ENCODE assay signal across 1 cellular context in the genomic region with DNA sequence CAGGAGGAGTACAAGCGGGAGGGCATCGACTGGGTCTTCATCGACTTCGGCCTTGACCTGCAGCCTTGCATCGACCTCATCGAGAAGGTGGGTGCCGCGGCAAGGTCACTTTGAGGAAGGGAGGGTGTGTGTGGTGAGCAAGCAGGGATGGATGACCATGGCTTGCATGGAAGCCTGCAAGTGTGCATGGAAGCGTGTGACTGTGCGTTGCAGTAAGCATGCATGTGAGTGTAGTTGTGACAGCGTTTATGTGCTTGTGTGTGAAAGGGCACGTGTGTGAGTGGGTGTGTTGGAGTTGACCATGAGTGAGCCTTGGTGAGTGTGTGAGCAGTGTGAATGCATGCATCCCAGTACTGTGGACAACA.
TF ChIP-seq lines count a peak whose summit lies in the region.

No MANE protein-coding gene starts in this region.

TF ChIP-seq in HepG2, 621 proteins besides CTCF, POLR2A, EP300 and RAD21 (continued from another document):
- TF ChIP-seq ZNF337 (CRISPR knock-in tag; IDR thresholded peaks at IDR 0.05; ENCODE audit: borderline replicate concordance, low read depth) (no peak), PAF1 (CRISPR knock-in tag; IDR thresholded peaks at IDR 0.05) (peak; percentile 95), KLF11 (CRISPR knock-in tag; IDR thresholded peaks at IDR 0.05) (no peak), SMARCC2 (IDR thresholded peaks at IDR 0.05) (no peak), TRIM24 (CRISPR knock-in tag; IDR thresholded peaks at IDR 0.05) (no peak), CC2D1A (CRISPR knock-in tag; IDR thresholded peaks at IDR 0.05) (no peak), ZNF205 (CRISPR knock-in tag; IDR thresholded peaks at IDR 0.05) (no peak), ZNF326 (CRISPR knock-in tag; IDR thresholded peaks at IDR 0.05; ENCODE audit: borderline replicate concordance) (peak; percentile 96), BHLHE40 (IDR thresholded peaks at IDR 0.05; ENCODE audit: low read length) (peak; percentile 13; the same call in 1 of the 2 replicates), HDAC1 (CRISPR knock-in tag; IDR thresholded peaks at IDR 0.05) (no peak), ZBTB38 (CRISPR knock-in tag; IDR thresholded peaks at IDR 0.05) (no peak), RNF2 (conservative IDR thresholded peaks at IDR 0.05; ENCODE audit: low read depth) (no peak), HNF4A (CRISPR knock-in tag; IDR thresholded peaks at IDR 0.05) (no peak), HNRNPL (IDR thresholded peaks at IDR 0.05; ENCODE audit: low read depth, low read length) (0 out of 2 replicates have a peak, but pooled peaks have one; percentile 22), MAZ (IDR thresholded peaks at IDR 0.05; ENCODE audit: borderline replicate concordance, low read depth, low read length) (no peak), MAZ (CRISPR knock-in tag; IDR thresholded peaks at IDR 0.05; ENCODE audit: low read depth) (no peak), ZMYM3 (CRISPR knock-in tag; IDR thresholded peaks at IDR 0.05) (peak; percentile 42; the same call in 1 of the 2 replicates), MAF1 (CRISPR knock-in tag; IDR thresholded peaks at IDR 0.05; ENCODE audit: borderline replicate concordance) (no peak), HOXD1 (CRISPR knock-in tag; IDR thresholded peaks at IDR 0.05) (no peak), ESRRA (CRISPR knock-in tag; IDR thresholded peaks at IDR 0.05; ENCODE audit: low read depth) (0 out of 2 replicates have a peak, but pooled peaks have one; percentile 23), ZNF121 (CRISPR knock-in tag; IDR thresholded peaks at IDR 0.05) (no peak), ZNF138 (CRISPR knock-in tag; IDR thresholded peaks at IDR 0.05; ENCODE audit: low read depth) (no peak), GABPA (IDR thresholded peaks at IDR 0.05; ENCODE audit: low read depth, low read length) (no peak), GABPA (CRISPR knock-in tag; IDR thresholded peaks at IDR 0.05; ENCODE audit: low read depth) (no peak), KDM2A (CRISPR knock-in tag; IDR thresholded peaks at IDR 0.05; ENCODE audit: borderline replicate concordance, low read depth) (peak; percentile 68)
- TF ChIP-seq, protein P1, sequence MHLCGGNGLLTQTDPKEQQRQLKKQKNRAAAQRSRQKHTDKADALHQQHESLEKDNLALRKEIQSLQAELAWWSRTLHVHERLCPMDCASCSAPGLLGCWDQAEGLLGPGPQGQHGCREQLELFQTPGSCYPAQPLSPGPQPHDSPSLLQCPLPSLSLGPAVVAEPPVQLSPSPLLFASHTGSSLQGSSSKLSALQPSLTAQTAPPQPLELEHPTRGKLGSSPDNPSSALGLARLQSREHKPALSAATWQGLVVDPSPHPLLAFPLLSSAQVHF (CRISPR knock-in tag; IDR thresholded peaks at IDR 0.05), result no peak
- TF ChIP-seq, protein P2, sequence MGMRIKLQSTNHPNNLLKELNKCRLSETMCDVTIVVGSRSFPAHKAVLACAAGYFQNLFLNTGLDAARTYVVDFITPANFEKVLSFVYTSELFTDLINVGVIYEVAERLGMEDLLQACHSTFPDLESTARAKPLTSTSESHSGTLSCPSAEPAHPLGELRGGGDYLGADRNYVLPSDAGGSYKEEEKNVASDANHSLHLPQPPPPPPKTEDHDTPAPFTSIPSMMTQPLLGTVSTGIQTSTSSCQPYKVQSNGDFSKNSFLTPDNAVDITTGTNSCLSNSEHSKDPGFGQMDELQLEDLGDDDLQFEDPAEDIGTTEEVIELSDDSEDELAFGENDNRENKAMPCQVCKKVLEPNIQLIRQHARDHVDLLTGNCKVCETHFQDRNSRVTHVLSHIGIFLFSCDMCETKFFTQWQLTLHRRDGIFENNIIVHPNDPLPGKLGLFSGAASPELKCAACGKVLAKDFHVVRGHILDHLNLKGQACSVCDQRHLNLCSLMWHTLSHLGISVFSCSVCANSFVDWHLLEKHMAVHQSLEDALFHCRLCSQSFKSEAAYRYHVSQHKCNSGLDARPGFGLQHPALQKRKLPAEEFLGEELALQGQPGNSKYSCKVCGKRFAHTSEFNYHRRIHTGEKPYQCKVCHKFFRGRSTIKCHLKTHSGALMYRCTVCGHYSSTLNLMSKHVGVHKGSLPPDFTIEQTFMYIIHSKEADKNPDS (CRISPR knock-in tag; IDR thresholded peaks at IDR 0.05), result no peak
- TF ChIP-seq, protein P3, sequence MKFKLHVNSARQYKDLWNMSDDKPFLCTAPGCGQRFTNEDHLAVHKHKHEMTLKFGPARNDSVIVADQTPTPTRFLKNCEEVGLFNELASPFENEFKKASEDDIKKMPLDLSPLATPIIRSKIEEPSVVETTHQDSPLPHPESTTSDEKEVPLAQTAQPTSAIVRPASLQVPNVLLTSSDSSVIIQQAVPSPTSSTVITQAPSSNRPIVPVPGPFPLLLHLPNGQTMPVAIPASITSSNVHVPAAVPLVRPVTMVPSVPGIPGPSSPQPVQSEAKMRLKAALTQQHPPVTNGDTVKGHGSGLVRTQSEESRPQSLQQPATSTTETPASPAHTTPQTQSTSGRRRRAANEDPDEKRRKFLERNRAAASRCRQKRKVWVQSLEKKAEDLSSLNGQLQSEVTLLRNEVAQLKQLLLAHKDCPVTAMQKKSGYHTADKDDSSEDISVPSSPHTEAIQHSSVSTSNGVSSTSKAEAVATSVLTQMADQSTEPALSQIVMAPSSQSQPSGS (CRISPR knock-in tag; IDR thresholded peaks at IDR 0.05), result no peak
- TF ChIP-seq, protein P4, sequence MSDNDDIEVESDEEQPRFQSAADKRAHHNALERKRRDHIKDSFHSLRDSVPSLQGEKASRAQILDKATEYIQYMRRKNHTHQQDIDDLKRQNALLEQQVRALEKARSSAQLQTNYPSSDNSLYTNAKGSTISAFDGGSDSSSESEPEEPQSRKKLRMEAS (IDR thresholded peaks at IDR 0.05), result no peak
- TF ChIP-seq, protein P5, sequence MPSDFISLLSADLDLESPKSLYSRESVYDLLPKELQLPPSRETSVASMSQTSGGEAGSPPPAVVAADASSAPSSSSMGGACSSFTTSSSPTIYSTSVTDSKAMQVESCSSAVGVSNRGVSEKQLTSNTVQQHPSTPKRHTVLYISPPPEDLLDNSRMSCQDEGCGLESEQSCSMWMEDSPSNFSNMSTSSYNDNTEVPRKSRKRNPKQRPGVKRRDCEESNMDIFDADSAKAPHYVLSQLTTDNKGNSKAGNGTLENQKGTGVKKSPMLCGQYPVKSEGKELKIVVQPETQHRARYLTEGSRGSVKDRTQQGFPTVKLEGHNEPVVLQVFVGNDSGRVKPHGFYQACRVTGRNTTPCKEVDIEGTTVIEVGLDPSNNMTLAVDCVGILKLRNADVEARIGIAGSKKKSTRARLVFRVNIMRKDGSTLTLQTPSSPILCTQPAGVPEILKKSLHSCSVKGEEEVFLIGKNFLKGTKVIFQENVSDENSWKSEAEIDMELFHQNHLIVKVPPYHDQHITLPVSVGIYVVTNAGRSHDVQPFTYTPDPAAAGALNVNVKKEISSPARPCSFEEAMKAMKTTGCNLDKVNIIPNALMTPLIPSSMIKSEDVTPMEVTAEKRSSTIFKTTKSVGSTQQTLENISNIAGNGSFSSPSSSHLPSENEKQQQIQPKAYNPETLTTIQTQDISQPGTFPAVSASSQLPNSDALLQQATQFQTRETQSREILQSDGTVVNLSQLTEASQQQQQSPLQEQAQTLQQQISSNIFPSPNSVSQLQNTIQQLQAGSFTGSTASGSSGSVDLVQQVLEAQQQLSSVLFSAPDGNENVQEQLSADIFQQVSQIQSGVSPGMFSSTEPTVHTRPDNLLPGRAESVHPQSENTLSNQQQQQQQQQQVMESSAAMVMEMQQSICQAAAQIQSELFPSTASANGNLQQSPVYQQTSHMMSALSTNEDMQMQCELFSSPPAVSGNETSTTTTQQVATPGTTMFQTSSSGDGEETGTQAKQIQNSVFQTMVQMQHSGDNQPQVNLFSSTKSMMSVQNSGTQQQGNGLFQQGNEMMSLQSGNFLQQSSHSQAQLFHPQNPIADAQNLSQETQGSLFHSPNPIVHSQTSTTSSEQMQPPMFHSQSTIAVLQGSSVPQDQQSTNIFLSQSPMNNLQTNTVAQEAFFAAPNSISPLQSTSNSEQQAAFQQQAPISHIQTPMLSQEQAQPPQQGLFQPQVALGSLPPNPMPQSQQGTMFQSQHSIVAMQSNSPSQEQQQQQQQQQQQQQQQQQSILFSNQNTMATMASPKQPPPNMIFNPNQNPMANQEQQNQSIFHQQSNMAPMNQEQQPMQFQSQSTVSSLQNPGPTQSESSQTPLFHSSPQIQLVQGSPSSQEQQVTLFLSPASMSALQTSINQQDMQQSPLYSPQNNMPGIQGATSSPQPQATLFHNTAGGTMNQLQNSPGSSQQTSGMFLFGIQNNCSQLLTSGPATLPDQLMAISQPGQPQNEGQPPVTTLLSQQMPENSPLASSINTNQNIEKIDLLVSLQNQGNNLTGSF (CRISPR knock-in tag; IDR thresholded peaks at IDR 0.05), result no peak
- TF ChIP-seq, protein P6, sequence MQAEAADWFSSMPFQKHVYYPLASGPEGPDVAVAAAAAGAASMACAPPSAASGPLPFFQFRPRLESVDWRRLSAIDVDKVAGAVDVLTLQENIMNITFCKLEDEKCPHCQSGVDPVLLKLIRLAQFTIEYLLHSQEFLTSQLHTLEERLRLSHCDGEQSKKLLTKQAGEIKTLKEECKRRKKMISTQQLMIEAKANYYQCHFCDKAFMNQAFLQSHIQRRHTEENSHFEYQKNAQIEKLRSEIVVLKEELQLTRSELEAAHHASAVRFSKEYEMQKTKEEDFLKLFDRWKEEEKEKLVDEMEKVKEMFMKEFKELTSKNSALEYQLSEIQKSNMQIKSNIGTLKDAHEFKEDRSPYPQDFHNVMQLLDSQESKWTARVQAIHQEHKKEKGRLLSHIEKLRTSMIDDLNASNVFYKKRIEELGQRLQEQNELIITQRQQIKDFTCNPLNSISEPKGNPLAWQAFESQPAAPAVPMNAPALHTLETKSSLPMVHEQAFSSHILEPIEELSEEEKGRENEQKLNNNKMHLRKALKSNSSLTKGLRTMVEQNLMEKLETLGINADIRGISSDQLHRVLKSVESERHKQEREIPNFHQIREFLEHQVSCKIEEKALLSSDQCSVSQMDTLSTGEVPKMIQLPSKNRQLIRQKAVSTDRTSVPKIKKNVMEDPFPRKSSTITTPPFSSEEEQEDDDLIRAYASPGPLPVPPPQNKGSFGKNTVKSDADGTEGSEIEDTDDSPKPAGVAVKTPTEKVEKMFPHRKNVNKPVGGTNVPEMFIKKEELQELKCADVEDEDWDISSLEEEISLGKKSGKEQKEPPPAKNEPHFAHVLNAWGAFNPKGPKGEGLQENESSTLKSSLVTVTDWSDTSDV (CRISPR knock-in tag; IDR thresholded peaks at IDR 0.05), result no peak
